ENCODE assay signal across 22 cellular contexts in genomic region chrX:120570201-120570600, GRCh38. TPM values are rescaled to one million over a fixed set of nuclear protein-coding genes. Genes with fewer than 3 reads are reported as not detected.
DNase-seq lines count a peak whose midpoint lies in the region; ATAC-seq, FAIRE-seq and TF ChIP-seq lines count a peak whose summit lies in the region.
"Had no signal": no experiment of that assay in that cellular context is flagged by ENCODE, and none has a peak within 500 bp of the region (broad histone marks: within the 10 kb centered on the region; RNA-seq: fewer than 3 reads in every experiment).

No MANE protein-coding gene starts in this region.

- H3K4me2 ChIP-seq in HepG2 (ENCODE audit: low read depth, low read length) (no peak overlapping the region), K562 (ENCODE audit: insufficient read depth, low read length) (no peak overlapping the region)
- H3K4me2 ChIP-seq: A549, BLaER1 had no signal

- H3K9ac ChIP-seq in HepG2 (ENCODE audit: insufficient read depth, low read depth, low read length) (no peak overlapping the region), K562 (ENCODE audit: insufficient read depth in 1 of 2, low read depth in 2 of 2, low read length in 2 of 2) (no peak overlapping the region)
- H3K9ac ChIP-seq: BLaER1 had no signal

- no peaks in the 10 kb centered on the region for H3K9me1 ChIP-seq in K562 (ENCODE audit: control insufficient read depth, insufficient read depth, low read length)

- BruUV-seq in HepG2 (replicated peaks; lab: Mats Ljungman, UMichigan) (no TSS peak), K562 (replicated peaks; lab: Mats Ljungman, UMichigan) (no TSS peak)

- TF ChIP-seq RAD21 in HepG2 (CRISPR knock-in tag; IDR thresholded peaks at IDR 0.05) (no peak), K562 (CRISPR knock-in tag; conservative IDR thresholded peaks at IDR 0.05 in 1 of 2, IDR thresholded peaks at IDR 0.05 in 1 of 2) (no peak)

- in situ Hi-C loops in HepG2 (cut with HindIII; ENCODE audit: extremely low pct_ligation_motif_present, low pct_unique_long_range_greater_than_20kb) (no loop called here), K562 (cut with MboI) (no loop called here)

- TF ChIP-seq CTCF in HepG2 (CRISPR knock-in tag; IDR thresholded peaks at IDR 0.05) (no peak), right lobe of liver (IDR thresholded peaks at IDR 0.05) (no peak), K562 (IDR thresholded peaks at IDR 0.05 in 2 of 3, conservative IDR thresholded peaks at IDR 0.05 in 1 of 3; ENCODE audit: insufficient read depth in 2 of 3, low read depth in 1 of 3, low read length in 3 of 3) (no peak)

- H4K20me1 ChIP-seq in HepG2 (ENCODE audit: insufficient read depth, low read length) (no peaks in the 10 kb centered on the region), K562 (replicated peaks; ENCODE audit: control insufficient read depth, insufficient read depth, low read length) (no peaks in the 10 kb centered on the region)
- H4K20me1 ChIP-seq: BLaER1 had no signal

- H3K27ac ChIP-seq in HepG2 (ENCODE audit: extremely low read length, insufficient read depth, low read length) (no peak overlapping the region), right lobe of liver (no peak overlapping the region), K562 (ENCODE audit: extremely low read depth, low read depth, low read length) (no peak overlapping the region)
- H3K27ac ChIP-seq: 22Rv1, A549, BLaER1 had no signal

- H2AFZ ChIP-seq in HepG2 (ENCODE audit: low read length) (no peak overlapping the region), K562 (ENCODE audit: low read depth, low read length) (0 out of 2 replicates have a peak overlapping the region, but pooled peaks have one; percentile 40)

- CTCF ChIA-PET in HepG2 (lab: Yijun Ruan, JAX; ENCODE audit: low intra/inter-chr PET ratio, low total read pairs) = no interaction called here
- CTCF ChIA-PET in K562 (lab: Yijun Ruan, JAX; ENCODE audit: low intra/inter-chr PET ratio) = no interaction called here

- POLR2A ChIA-PET in HepG2 (lab: Yijun Ruan, JAX) (no interaction called here), K562 (lab: Yijun Ruan, JAX) (interaction anchor here (1.3 kb wide), 1 partner anchor 9 kb away, joined by 4 read pairs; no protein-coding TSS in a partner anchor)

- H3K4me3 ChIP-seq in HepG2 (replicated peaks in 1 of 3; ENCODE audit: insufficient read depth in 1 of 3, low read depth in 2 of 3, low read length in 3 of 3) = no peak overlapping the region
- no peak overlapping the region for H3K4me3 ChIP-seq in right lobe of liver
- no peak overlapping the region for H3K4me3 ChIP-seq in K562
- H3K4me3 ChIP-seq: A549, BLaER1 had no signal

- ATAC-seq in HepG2 = no peak
- ATAC-seq in right lobe of liver = no peak
- no peak for ATAC-seq in K562
- ATAC-seq: A549 had no signal

- H3K79me2 ChIP-seq in HepG2 (ENCODE audit: insufficient read depth, low read length) (no peaks in the 10 kb centered on the region), K562 (ENCODE audit: control insufficient read depth, insufficient read depth, low read length) (no peaks in the 10 kb centered on the region)

- TF ChIP-seq POLR2A in HepG2 (IDR thresholded peaks at IDR 0.05; ENCODE audit: insufficient read depth in 1 of 2, low read depth in 2 of 2, low read length in 2 of 2) (no peak), right lobe of liver (IDR thresholded peaks at IDR 0.05) (no peak), K562 (conservative IDR thresholded peaks at IDR 0.05) (no peak)

- H3K36me3 ChIP-seq in HepG2 (replicated peaks in 1 of 2; ENCODE audit: control insufficient read depth in 1 of 2, insufficient read depth in 2 of 2, low read length in 2 of 2) (no peaks in the 10 kb centered on the region), right lobe of liver (no peaks in the 10 kb centered on the region), K562 (ENCODE audit: control insufficient read depth, insufficient read depth, low read length) (no peaks in the 10 kb centered on the region)
- H3K36me3 ChIP-seq: BE2C, BLaER1 had no signal

- H3K4me1 ChIP-seq in HepG2 (ENCODE audit: insufficient read depth, low read length) (peaks cover 32% of the 10 kb centered on the region), right lobe of liver (no peaks in the 10 kb centered on the region), K562 (replicated peaks in 1 of 2; ENCODE audit: control insufficient read depth in 2 of 2, insufficient read depth in 2 of 2, low read length in 2 of 2) (peaks cover 0 to 10% of the 10 kb centered on the region in 2 experiments; a peak in 4 of 5 replicates)
- H3K4me1 ChIP-seq: A549, BE2C had no signal

- H3K27me3 ChIP-seq in HepG2 (ENCODE audit: control insufficient read depth in 1 of 2, insufficient read depth in 2 of 2, low read length in 2 of 2) (no peaks in the 10 kb centered on the region), right lobe of liver (no peaks in the 10 kb centered on the region), K562 (ENCODE audit: control insufficient read depth in 2 of 2, insufficient read depth in 2 of 2, low read length in 2 of 2) (no peaks in the 10 kb centered on the region)
- H3K27me3 ChIP-seq: BE2C, BLaER1 had no signal

- H3K9me3 ChIP-seq in HepG2 (ENCODE audit: low read length) = no peaks in the 10 kb centered on the region
- no peaks in the 10 kb centered on the region for H3K9me3 ChIP-seq in right lobe of liver
- no peaks in the 10 kb centered on the region for H3K9me3 ChIP-seq in K562 (replicated peaks; ENCODE audit: control insufficient read depth, insufficient read depth, low read depth, low read length)
- H3K9me3 ChIP-seq: A549, BE2C, BLaER1 had no signal

- DNase-seq in HepG2 (ENCODE audit: low spot score) = no peak
- no peak for DNase-seq in right lobe of liver
- DNase-seq in K562 (ENCODE audit: extremely low read depth in 1 of 4, low spot score in 3 of 4) = no peak
- no peak for DNase-seq in AG08395 (ENCODE audit: low spot score)
- DNase-seq: BE2C; C1 segment of cervical spinal cord; CD4-positive, alpha-beta memory T cell; CD4-positive, CD25-positive, alpha-beta regulatory T cell; CD8-positive, alpha-beta memory T cell; COR-L47; DMS 273 treated with DMSO at 0.1 percent for 48 hours; DMS153; DMS53; DMS79; DND-41; EL; GDM1 had no signal

- FAIRE-seq in HepG2 (lab: Jason Lieb, UNC) (no peak), K562 (lab: Jason Lieb, UNC) (no peak)
- FAIRE-seq: A549, GM12891, GM19239 had no signal

- TF ChIP-seq EP300 in HepG2 (IDR thresholded peaks at IDR 0.05; ENCODE audit: low read depth in 2 of 2, low read length in 2 of 2) (no peak), HepG2 (CRISPR knock-in tag; IDR thresholded peaks at IDR 0.05; ENCODE audit: borderline replicate concordance) (no peak), K562 (IDR thresholded peaks at IDR 0.05; ENCODE audit: low read length) (no peak)

- WGBS in HepG2 (ENCODE audit: low lambda C conversion rate) = 95% methylated on average over 3 of the region's 3 CpGs
- 53% methylated on average over 2 of the region's 3 CpGs for WGBS in right lobe of liver (ENCODE audit: insufficient coverage, low coverage, low lambda C conversion rate, missing lambda C conversion rate)
- WGBS in K562 (ENCODE audit: insufficient coverage, low coverage, missing lambda C conversion rate) = 63% methylated on average over 1 of the region's 3 CpGs

- intact Hi-C loops in HepG2 (cut with micrococcal nuclease; ENCODE audit: unreplicated experiment) = no loop called here
- intact Hi-C loops in right lobe of liver (cut with DNase I) = no loop called here
- intact Hi-C loops in K562 (cut with micrococcal nuclease) = no loop called here

RNA-seq across cellular contexts. Expression of gene CUL4B, which starts 9.4 kb away (rescaled TPM):
- total RNA-seq in HepG2 (2016; rRNA removed; fragmentation: Illumina TruSeq; extraction: Trizol) (28.5 and 50.0 TPM in 2 replicates), right lobe of liver (10 to 100 TPM; 12.9 to 21.8 (median 18.9) TPM), K562 (2014; rRNA removed) (14.7 and 15.0 TPM in 2 replicates), K562 (2014; rRNA removed; fragmentation: Illumina TruSeq; extraction: Trizol) (41.5 and 49.0 TPM in 2 replicates), K562 (2015; rRNA removed; fragmentation: Illumina TruSeq; extraction: Trizol) (35.4 and 37.5 TPM in 2 replicates), K562 (2021) (40.9 and 43.2 TPM in 2 replicates)
- total RNA-seq in HepG2 (2016; cell fraction: cytosol; rRNA removed; fragmentation: Illumina TruSeq; extraction: Trizol; ENCODE audit: low read depth) = 1.9 and 3.0 TPM in 2 replicates
- 27.7 and 47.4 TPM in 2 replicates for total RNA-seq in HepG2 (2016; cell fraction: insoluble cytoplasmic fraction; rRNA removed; fragmentation: Illumina TruSeq; extraction: Trizol)
- total RNA-seq in HepG2 (2016; cell fraction: membrane; rRNA removed; fragmentation: Illumina TruSeq; extraction: Trizol) = 13.7 and 16.5 TPM in 2 replicates
- 27.4 and 28.7 TPM in 2 replicates for total RNA-seq in HepG2 (2016; cell fraction: nucleus; rRNA removed; fragmentation: Illumina TruSeq; extraction: Trizol)
- polyA plus RNA-seq in HepG2 (2011; rRNA removed) (20.0 and 21.6 TPM in 2 replicates), K562 (2011; rRNA removed) (41.7 and 51.7 TPM in 2 replicates), K562 (2014; fragmentation: Illumina TruSeq; extraction: Trizol) (33.9 and 39.0 TPM in 2 replicates), K562 (2014; fragmentation: Nextera tagmentation; extraction: Ambion mirVana) (10 to 100 TPM; 15.5 to 23.6 TPM), K562 (2014; rRNA removed) (25.8 and 33.5 TPM in 2 replicates)
- polyA plus RNA-seq in HepG2 (2011; cell fraction: cytosol; rRNA removed) = 7.2 and 9.7 TPM in 2 replicates
- 20.0 and 20.3 TPM in 2 replicates for polyA plus RNA-seq in HepG2 (2011; cell fraction: nucleus; rRNA removed)
- 21.4 and 31.8 TPM in 2 replicates for polyA plus RNA-seq in HepG2 (2012)
- 1.6 and 1.7 TPM in 2 replicates for polyA plus RNA-seq in HepG2 (2016; cell fraction: cytosol; fragmentation: Illumina TruSeq; extraction: Trizol; ENCODE audit: low read depth)
- polyA plus RNA-seq in HepG2 (2016; cell fraction: insoluble cytoplasmic fraction; fragmentation: Illumina TruSeq; extraction: Trizol; ENCODE audit: low read depth) = 34.8 and 35.0 TPM in 2 replicates
- polyA plus RNA-seq in HepG2 (2016; cell fraction: membrane; fragmentation: Illumina TruSeq; extraction: Trizol; ENCODE audit: low read depth) = 5.6 and 7.3 TPM in 2 replicates
- 38.2 and 39.5 TPM in 2 replicates for polyA plus RNA-seq in HepG2 (2016; cell fraction: nucleus; fragmentation: Illumina TruSeq; extraction: Trizol; ENCODE audit: insufficient read depth, low read depth)
- polyA minus RNA-seq in HepG2 (2011; rRNA and poly(A)+ RNA removed; ENCODE audit: low replicate concordance) = 108 and 117 TPM in 2 replicates
- polyA minus RNA-seq in HepG2 (2011; cell fraction: cytosol; rRNA and poly(A)+ RNA removed) = 29.7 and 32.7 TPM in 2 replicates
- polyA minus RNA-seq in HepG2 (2011; cell fraction: nucleus; rRNA and poly(A)+ RNA removed) = 31.4 and 38.3 TPM in 2 replicates
- total RNA-seq in K562 (2011; cell fraction: chromatin; rRNA removed; ENCODE audit: low replicate concordance) = 26.9 and 40.8 TPM in 2 replicates
- 6.5 and 8.3 TPM in 2 replicates for total RNA-seq in K562 (2011; cell fraction: nucleolus; rRNA removed)
- 12.4 and 16.1 TPM in 2 replicates for total RNA-seq in K562 (2011; cell fraction: nucleoplasm; rRNA removed)
- polyA plus RNA-seq in K562 (2011; cell fraction: cytosol; rRNA removed) = 15.0 and 21.1 TPM in 2 replicates
- 29.9 and 30.6 TPM in 2 replicates for polyA plus RNA-seq in K562 (2011; cell fraction: nucleus; rRNA removed)
- 31.8 and 38.6 TPM in 2 replicates for polyA plus RNA-seq in K562 (2012)
- polyA minus RNA-seq in K562 (2011; rRNA and poly(A)+ RNA removed) = 69.6 and 78.1 TPM in 2 replicates
- 21.6 and 31.1 TPM in 2 replicates for polyA minus RNA-seq in K562 (2011; cell fraction: cytosol; rRNA and poly(A)+ RNA removed)
- polyA minus RNA-seq in K562 (2011; cell fraction: nucleus; rRNA and poly(A)+ RNA removed) = 12.4 and 23.2 TPM in 2 replicates

RNA-seq across cellular contexts. Expression of gene MCTS1, which starts 33.7 kb away (rescaled TPM):
- total RNA-seq in HepG2 (2016; rRNA removed; fragmentation: Illumina TruSeq; extraction: Trizol) (59.0 and 81.1 TPM in 2 replicates), right lobe of liver (10 to 100 TPM; 20.7 to 31.2 (median 25.5) TPM), K562 (2014; rRNA removed) (64.9 and 65.3 TPM in 2 replicates), K562 (2014; rRNA removed; fragmentation: Illumina TruSeq; extraction: Trizol) (153 and 171 TPM in 2 replicates), K562 (2015; rRNA removed; fragmentation: Illumina TruSeq; extraction: Trizol) (140 and 152 TPM in 2 replicates), K562 (2021) (101 and 114 TPM in 2 replicates)
- 11.1 and 14.0 TPM in 2 replicates for total RNA-seq in HepG2 (2016; cell fraction: cytosol; rRNA removed; fragmentation: Illumina TruSeq; extraction: Trizol; ENCODE audit: low read depth)
- total RNA-seq in HepG2 (2016; cell fraction: insoluble cytoplasmic fraction; rRNA removed; fragmentation: Illumina TruSeq; extraction: Trizol) = 49.0 and 74.0 TPM in 2 replicates
- total RNA-seq in HepG2 (2016; cell fraction: membrane; rRNA removed; fragmentation: Illumina TruSeq; extraction: Trizol) = 17.4 and 21.9 TPM in 2 replicates
- total RNA-seq in HepG2 (2016; cell fraction: nucleus; rRNA removed; fragmentation: Illumina TruSeq; extraction: Trizol) = 29.5 and 35.5 TPM in 2 replicates
- polyA plus RNA-seq in HepG2 (2011; rRNA removed) (20.9 and 30.1 TPM in 2 replicates), K562 (2011; rRNA removed) (149 and 204 TPM in 2 replicates), K562 (2014; fragmentation: Illumina TruSeq; extraction: Trizol) (145 and 148 TPM in 2 replicates), K562 (2014; fragmentation: Nextera tagmentation; extraction: Ambion mirVana) (100 to 1,000 TPM; 270 to 300 TPM), K562 (2014; rRNA removed) (117 and 120 TPM in 2 replicates)
- polyA plus RNA-seq in HepG2 (2011; cell fraction: cytosol; rRNA removed) = 10.1 and 15.8 TPM in 2 replicates
- 4.5 and 5.8 TPM in 2 replicates for polyA plus RNA-seq in HepG2 (2011; cell fraction: nucleus; rRNA removed)
- polyA plus RNA-seq in HepG2 (2012) = 36.7 and 39.9 TPM in 2 replicates
- 14.6 and 15.0 TPM in 2 replicates for polyA plus RNA-seq in HepG2 (2016; cell fraction: cytosol; fragmentation: Illumina TruSeq; extraction: Trizol; ENCODE audit: low read depth)
- polyA plus RNA-seq in HepG2 (2016; cell fraction: insoluble cytoplasmic fraction; fragmentation: Illumina TruSeq; extraction: Trizol; ENCODE audit: low read depth) = 77.4 and 82.2 TPM in 2 replicates
- polyA plus RNA-seq in HepG2 (2016; cell fraction: membrane; fragmentation: Illumina TruSeq; extraction: Trizol; ENCODE audit: low read depth) = 14.6 and 17.0 TPM in 2 replicates
- polyA plus RNA-seq in HepG2 (2016; cell fraction: nucleus; fragmentation: Illumina TruSeq; extraction: Trizol; ENCODE audit: insufficient read depth, low read depth) = 34.7 and 45.5 TPM in 2 replicates
- 3.2 and 15.5 TPM in 2 replicates for polyA minus RNA-seq in HepG2 (2011; rRNA and poly(A)+ RNA removed; ENCODE audit: low replicate concordance)
- 4.1 and 7.7 TPM in 2 replicates for polyA minus RNA-seq in HepG2 (2011; cell fraction: cytosol; rRNA and poly(A)+ RNA removed)
- polyA minus RNA-seq in HepG2 (2011; cell fraction: nucleus; rRNA and poly(A)+ RNA removed) = 13.5 and 14.9 TPM in 2 replicates
- 28.2 and 51.5 TPM in 2 replicates for total RNA-seq in K562 (2011; cell fraction: chromatin; rRNA removed; ENCODE audit: low replicate concordance)
- total RNA-seq in K562 (2011; cell fraction: nucleolus; rRNA removed) = 15.8 and 18.9 TPM in 2 replicates
- total RNA-seq in K562 (2011; cell fraction: nucleoplasm; rRNA removed) = 34.3 and 41.1 TPM in 2 replicates
- polyA plus RNA-seq in K562 (2011; cell fraction: cytosol; rRNA removed) = 30.9 and 57.9 TPM in 2 replicates
- 17.2 and 35.3 TPM in 2 replicates for polyA plus RNA-seq in K562 (2011; cell fraction: nucleus; rRNA removed)
- polyA plus RNA-seq in K562 (2012) = 120 and 163 TPM in 2 replicates
- 44.9 and 63.6 TPM in 2 replicates for polyA minus RNA-seq in K562 (2011; rRNA and poly(A)+ RNA removed)
- polyA minus RNA-seq in K562 (2011; cell fraction: cytosol; rRNA and poly(A)+ RNA removed) = 17.7 and 29.4 TPM in 2 replicates
- 15.2 and 29.4 TPM in 2 replicates for polyA minus RNA-seq in K562 (2011; cell fraction: nucleus; rRNA and poly(A)+ RNA removed)

RNA-seq across cellular contexts. Expression of gene C1GALT1C1, which starts 59.7 kb away (rescaled TPM):
- 18.2 and 31.9 TPM in 2 replicates for total RNA-seq in HepG2 (2016; rRNA removed; fragmentation: Illumina TruSeq; extraction: Trizol)
- total RNA-seq in HepG2 (2016; cell fraction: cytosol; rRNA removed; fragmentation: Illumina TruSeq; extraction: Trizol; ENCODE audit: low read depth) = 2.6 and 3.0 TPM in 2 replicates
- total RNA-seq in HepG2 (2016; cell fraction: insoluble cytoplasmic fraction; rRNA removed; fragmentation: Illumina TruSeq; extraction: Trizol) = 16.7 and 30.1 TPM in 2 replicates
- 4.1 and 4.9 TPM in 2 replicates for total RNA-seq in HepG2 (2016; cell fraction: membrane; rRNA removed; fragmentation: Illumina TruSeq; extraction: Trizol)
- total RNA-seq in HepG2 (2016; cell fraction: nucleus; rRNA removed; fragmentation: Illumina TruSeq; extraction: Trizol) = 23.2 and 31.2 TPM in 2 replicates
- 21.7 and 26.3 TPM in 2 replicates for polyA plus RNA-seq in HepG2 (2011; rRNA removed)
- 13.0 and 20.8 TPM in 2 replicates for polyA plus RNA-seq in HepG2 (2011; cell fraction: cytosol; rRNA removed)
- 4.7 and 8.0 TPM in 2 replicates for polyA plus RNA-seq in HepG2 (2011; cell fraction: nucleus; rRNA removed)
- polyA plus RNA-seq in HepG2 (2012) = 21.6 and 26.0 TPM in 2 replicates
- polyA plus RNA-seq in HepG2 (2016; cell fraction: cytosol; fragmentation: Illumina TruSeq; extraction: Trizol; ENCODE audit: low read depth) = 2.1 and 2.3 TPM in 2 replicates
- polyA plus RNA-seq in HepG2 (2016; cell fraction: insoluble cytoplasmic fraction; fragmentation: Illumina TruSeq; extraction: Trizol; ENCODE audit: low read depth) = 14.5 and 15.5 TPM in 2 replicates
- polyA plus RNA-seq in HepG2 (2016; cell fraction: membrane; fragmentation: Illumina TruSeq; extraction: Trizol; ENCODE audit: low read depth) = 3.2 and 3.8 TPM in 2 replicates
- polyA plus RNA-seq in HepG2 (2016; cell fraction: nucleus; fragmentation: Illumina TruSeq; extraction: Trizol; ENCODE audit: insufficient read depth, low read depth) = 33.6 and 34.2 TPM in 2 replicates
- 5.2 and 5.5 TPM in 2 replicates for polyA minus RNA-seq in HepG2 (2011; rRNA and poly(A)+ RNA removed; ENCODE audit: low replicate concordance)
- 12.0 and 12.4 TPM in 2 replicates for polyA minus RNA-seq in HepG2 (2011; cell fraction: cytosol; rRNA and poly(A)+ RNA removed)
- polyA minus RNA-seq in HepG2 (2011; cell fraction: nucleus; rRNA and poly(A)+ RNA removed) = 8.1 and 11.8 TPM in 2 replicates
- 10 to 100 TPM; 12.2 to 37.1 (median 19.8) TPM for total RNA-seq in right lobe of liver
- total RNA-seq in K562 (2011; cell fraction: chromatin; rRNA removed; ENCODE audit: low replicate concordance) = 8.7 and 25.2 TPM in 2 replicates
- 10.7 and 12.2 TPM in 2 replicates for total RNA-seq in K562 (2011; cell fraction: nucleolus; rRNA removed)
- 16.3 and 18.8 TPM in 2 replicates for total RNA-seq in K562 (2011; cell fraction: nucleoplasm; rRNA removed)
- total RNA-seq in K562 (2014; rRNA removed) = 10.0 and 10.2 TPM in 2 replicates
- 15.9 and 16.6 TPM in 2 replicates for total RNA-seq in K562 (2014; rRNA removed; fragmentation: Illumina TruSeq; extraction: Trizol)
- total RNA-seq in K562 (2015; rRNA removed; fragmentation: Illumina TruSeq; extraction: Trizol) = 15.9 and 18.1 TPM in 2 replicates
- 9.6 TPM in 2 replicates for total RNA-seq in K562 (2021)
- polyA plus RNA-seq in K562 (2011; rRNA removed) = 14.9 and 25.6 TPM in 2 replicates
- polyA plus RNA-seq in K562 (2011; cell fraction: cytosol; rRNA removed) = 4.7 and 7.8 TPM in 2 replicates
- 3.1 and 5.3 TPM in 2 replicates for polyA plus RNA-seq in K562 (2011; cell fraction: nucleus; rRNA removed)
- 11.7 and 12.1 TPM in 2 replicates for polyA plus RNA-seq in K562 (2012)
- 14.0 and 17.1 TPM in 2 replicates for polyA plus RNA-seq in K562 (2014; fragmentation: Illumina TruSeq; extraction: Trizol)
- 10 to 100 TPM; 46.4 to 49.4 TPM for polyA plus RNA-seq in K562 (2014; fragmentation: Nextera tagmentation; extraction: Ambion mirVana)
- polyA plus RNA-seq in K562 (2014; rRNA removed) = 14.6 and 15.1 TPM in 2 replicates
- 12.6 and 13.5 TPM in 2 replicates for polyA minus RNA-seq in K562 (2011; rRNA and poly(A)+ RNA removed)
- polyA minus RNA-seq in K562 (2011; cell fraction: cytosol; rRNA and poly(A)+ RNA removed) = 1.4 and 3.4 TPM in 2 replicates
- polyA minus RNA-seq in K562 (2011; cell fraction: nucleus; rRNA and poly(A)+ RNA removed) = 2.3 and 4.0 TPM in 2 replicates
